ENCODE assay signal across 8 cellular contexts in genomic region chr14:23057757-23058653, GRCh38.
DNase-seq lines count a peak whose midpoint lies in the region; ATAC-seq lines count a peak whose summit lies in the region.

No MANE protein-coding gene starts in this region.

- ATAC-seq in GM18858 (IDR thresholded peaks at IDR 0.05; ENCODE audit: unreplicated experiment) (peak; percentile 50), HG03108 (IDR thresholded peaks at IDR 0.05; ENCODE audit: unreplicated experiment) (peak; percentile 43)

- DNase-seq in T-helper 22 cell (ENCODE audit: low read depth): peak; percentile 62
- peak; percentile 92 for DNase-seq in cerebellar cortex (ENCODE audit: low spot score)
- peak; percentile 97 for DNase-seq in left kidney (ENCODE audit: low read depth, low spot score)
- DNase-seq in stimulated activated CD4-positive, alpha-beta T cell treated with anti-CD3 and anti-CD28 coated beads, Interleukin-2, amount 100 ng/mL, for 48 hours: peak; percentile 86 to 90
- DNase-seq in NOMO-1 treated with DMSO at 0.1 percent for 48 hours (lab: John Stamatoyannopoulos, UW; ENCODE audit: unreplicated experiment): no peak
- no peak for DNase-seq in NCI-H1694 treated with DMSO at 0.1 percent for 48 hours (lab: John Stamatoyannopoulos, UW)

Comparison
In these comparisons a context has a peak if more than half of its experiments do, and no peak if none do; other contexts are left out.
1. DNase-seq: peak in T-helper 22 cell (single experiment), cerebellar cortex (single experiment), left kidney (single experiment) and stimulated activated CD4-positive, alpha-beta T cell treated with anti-CD3 and anti-CD28 coated beads, Interleukin-2, amount 100 ng/mL, for 48 hours (2 of 2); none in NOMO-1 treated with DMSO at 0.1 percent for 48 hours (single experiment) and NCI-H1694 treated with DMSO at 0.1 percent for 48 hours (single experiment).